In the genomic region with DNA sequence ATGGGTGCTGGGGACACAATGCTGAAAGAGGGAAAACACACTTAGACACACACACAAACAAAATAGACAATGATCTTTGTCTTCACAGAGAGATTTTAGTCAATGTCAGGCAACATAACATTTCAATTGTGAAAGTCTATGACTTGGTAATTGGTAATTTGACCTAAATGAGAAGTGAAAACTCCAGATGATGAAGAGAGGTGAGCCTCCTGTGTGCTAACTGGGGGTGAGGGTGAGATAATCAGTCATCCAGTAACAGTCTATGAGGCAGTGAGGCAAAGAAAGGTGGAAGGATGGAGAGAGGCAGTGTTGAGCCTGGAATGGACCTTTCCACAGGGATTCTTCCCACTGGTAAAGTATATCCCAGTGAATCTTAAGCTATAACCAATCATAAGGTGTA, we compare ENCODE assay signal across 26 cellular contexts.
"Had no signal": no experiment of that assay in that cellular context is flagged by ENCODE, and none has a peak within 500 bp of the region (broad histone marks: within the 10 kb centered on the region; RNA-seq: fewer than 3 reads in every experiment).

No MANE protein-coding gene starts in this region.

- H3K27me3 ChIP-seq: colonic mucosa, hepatocyte, sigmoid colon, stomach, suprapubic skin, tibial nerve had no signal

- H3K27ac ChIP-seq: colonic mucosa, dorsolateral prefrontal cortex, hepatocyte, left ventricle myocardium inferior, sigmoid colon, stomach, suprapubic skin, tibial nerve had no signal

- H3K4me1 ChIP-seq: colonic mucosa had no signal

- H3K4me2 ChIP-seq: hepatocyte, smooth muscle cell had no signal

- H3K9me3 ChIP-seq: colonic mucosa, left ventricle myocardium inferior, sigmoid colon, stomach, suprapubic skin, tibial nerve had no signal

- DNase-seq: activated B cell treated with CpG ODN at 0.5 μM for 24 hours; activated CD4-positive, alpha-beta T cell treated with anti-CD3 and anti-CD28 coated beads for 36 hours; activated CD4-positive, alpha-beta T cell treated with anti-CD3 and anti-CD28 coated beads, Interleukin-2, amount 50 U/mL, for 4 hours; activated CD8-positive, alpha-beta memory T cell treated with anti-CD3 and anti-CD28 coated beads for 24 hours; activated CD8-positive, alpha-beta memory T cell treated with anti-CD3 and anti-CD28 coated beads, Interleukin-2, amount 50 U/mL, for 4 hours; activated naive CD4-positive, alpha-beta T cell treated with anti-CD3 and anti-CD28 coated beads for 36 hours; activated naive CD8-positive, alpha-beta T cell treated with anti-CD3 and anti-CD28 coated beads, Interleukin-2, amount 10 ng/mL, durations not matched to agents 7 days and 5 days; activated T-cell treated with anti-CD3 and anti-CD28 coated beads, Interleukin-2, amount 50 U/mL, for 4 hours; amniotic stem cell; colonic mucosa; dorsolateral prefrontal cortex; effector memory CD8-positive, alpha-beta T cell; foreskin melanocyte; immature natural killer cell; kidney glomerular epithelial cell; left ventricle myocardium inferior; naive thymus-derived CD4-positive, alpha-beta T cell; sigmoid colon; stimulated activated CD4-positive, alpha-beta T cell treated with anti-CD3 and anti-CD28 coated beads, Interleukin-15, amount 100 ng/mL, for 24 hours; stomach had no signal

- ATAC-seq: activated CD4-positive, alpha-beta T cell treated with anti-CD3 and anti-CD28 coated beads for 36 hours; activated T-cell treated with anti-CD3 and anti-CD28 coated beads, Interleukin-2, amount 50 U/mL, for 4 hours; effector memory CD8-positive, alpha-beta T cell; esophagus mucosa; naive thymus-derived CD4-positive, alpha-beta T cell; stimulated activated memory B cell treated with anti-CD40 and anti-IgM and Interleukin-4, amounts not matched to agents 10 μg/mL and 1 μg/mL and 100 μg/mL, for 72 hours had no signal

- H2AFZ ChIP-seq: hepatocyte had no signal

- H3K36me3 ChIP-seq: colonic mucosa, left ventricle myocardium inferior, sigmoid colon, stomach, suprapubic skin, tibial nerve had no signal

- H3K79me2 ChIP-seq: hepatocyte had no signal

- H3K4me3 ChIP-seq: colonic mucosa, dorsolateral prefrontal cortex, hepatocyte, left ventricle myocardium inferior, sigmoid colon, smooth muscle cell, stomach, suprapubic skin, tibial nerve had no signal
